Comparison of ENCODE assay signal across 8 cellular contexts in the genomic region with DNA sequence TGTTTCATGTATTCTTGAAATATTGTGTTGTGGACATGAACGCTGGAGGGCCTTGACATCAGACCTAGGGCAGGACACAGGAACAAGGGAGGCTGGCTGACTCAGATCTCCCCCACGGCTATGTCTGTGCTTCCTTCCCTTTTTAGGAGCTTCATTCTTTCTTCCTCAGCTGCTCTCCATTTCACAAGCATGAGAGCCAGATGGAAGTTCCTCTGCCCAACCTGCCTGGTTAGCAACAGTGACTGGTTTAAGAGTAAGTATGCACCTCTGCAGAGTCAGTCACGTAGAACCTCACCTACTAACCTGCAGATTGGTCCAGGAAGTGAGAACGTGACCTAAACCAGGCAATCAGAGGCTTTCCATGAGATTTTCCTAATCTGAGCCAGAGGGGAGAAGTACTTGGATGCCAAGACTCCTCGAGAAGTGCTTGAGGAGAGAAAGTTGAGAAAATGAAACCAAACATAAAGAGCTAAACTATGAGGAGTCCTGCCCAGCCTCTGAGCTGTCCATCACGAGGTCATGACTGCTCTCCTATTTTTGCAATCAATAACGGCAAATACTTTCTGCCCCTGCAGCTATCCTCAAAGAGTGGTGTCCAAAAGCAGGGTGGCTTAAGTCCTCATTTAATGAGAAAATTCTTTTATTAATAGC.
A peak's percentile ranks its signal among the peaks of the same experiment; 100 is the strongest.
DNase-seq lines count a peak whose midpoint lies in the region; ATAC-seq and TF ChIP-seq lines count a peak whose summit lies in the region.
"Had no signal": no experiment of that assay in that cellular context is flagged by ENCODE, and none has a peak within 500 bp of the region (broad histone marks: within the 10 kb centered on the region; RNA-seq: fewer than 3 reads in every experiment).

No MANE protein-coding gene starts in this region.

- 34 to 54% methylated on average over 7 of the region's 7 CpGs for WGBS in upper lobe of left lung, 2 donors

- H3K27me3 ChIP-seq in adipocyte (replicated peaks; ENCODE audit: control insufficient read depth, insufficient read depth, low read length): no peaks in the 10 kb centered on the region
- H3K27me3 ChIP-seq in upper lobe of left lung: no peaks in the 10 kb centered on the region

- peak overlapping the region; percentile 14 for H3K9ac ChIP-seq in adipocyte (ENCODE audit: low read length)

- peaks cover 4% of the 10 kb centered on the region for H3K4me1 ChIP-seq in adipocyte (ENCODE audit: control insufficient read depth, insufficient read depth, low read length)
- H3K4me1 ChIP-seq in upper lobe of left lung: peaks cover 0 to 4% (median 0%) of the 10 kb centered on the region in 4 donors

- TF ChIP-seq POLR2A in upper lobe of left lung (IDR thresholded peaks at IDR 0.05): peak in 1 of 4 donors; percentile 47

- ATAC-seq in left lobe of liver: peak; percentile 87
- peak; percentile 70 to 94 for ATAC-seq in upper lobe of left lung (ENCODE audit: low FRiP score in 2 of 2)
- ATAC-seq in HG03108 (IDR thresholded peaks at IDR 0.05; ENCODE audit: unreplicated experiment): no peak

- TF ChIP-seq CTCF in upper lobe of left lung (IDR thresholded peaks at IDR 0.05): no peak

- H3K4me3 ChIP-seq in adipocyte (ENCODE audit: low read length) (peak overlapping the region; percentile 65), upper lobe of left lung (peak overlapping the region in 2 of 4 donors; percentile 23 to 25)

- H3K36me3 ChIP-seq in adipocyte (ENCODE audit: control insufficient read depth, insufficient read depth, low read length, severe bottlenecking): no peaks in the 10 kb centered on the region
- H3K36me3 ChIP-seq in upper lobe of left lung: no peaks in the 10 kb centered on the region

- H3K27ac ChIP-seq in upper lobe of left lung: peak overlapping the region; percentile 18 to 79 (median 42)

- H3K9me3 ChIP-seq in adipocyte (ENCODE audit: control insufficient read depth, low read length) (peaks cover 4% of the 10 kb centered on the region), upper lobe of left lung (no peaks in the 10 kb centered on the region)

- peak in 1 of 4 donors; percentile 22 for TF ChIP-seq EP300 in upper lobe of left lung (IDR thresholded peaks at IDR 0.05)

- DNase-seq in HT1080 (ENCODE audit: low read depth) (peak; percentile 56), adipocyte (ENCODE audit: low read depth) (no peak), left lobe of liver (ENCODE audit: low spot score) (peak; percentile 46), upper lobe of left lung (peak in 1 of 2 donors; percentile 73), NCI-H1092 (lab: John Stamatoyannopoulos, UW) (no peak), cortex of kidney (lab: John Stamatoyannopoulos, UW) (no peak)
- DNase-seq: NCI-H1436 had no signal

Comparison
In these comparisons a context has a peak if more than half of its experiments do, and no peak if none do; other contexts are left out.
1. DNase-seq: peak in HT1080 (single experiment) and left lobe of liver (single experiment); none in adipocyte (single experiment), NCI-H1092 (single experiment) and cortex of kidney (single experiment).